In genomic region chr17:42782402-42783061, GRCh38 we compare ENCODE assay signal across 3 cellular contexts.
TF ChIP-seq lines count a peak whose summit lies in the region.

No MANE protein-coding gene starts in this region.

TF ChIP-seq in HCT116, 20 proteins besides CTCF, POLR2A, EP300 and RAD21:
- TF ChIP-seq POLR2AphosphoS5 (IDR thresholded peaks at IDR 0.05; ENCODE audit: low read depth, low read length) (no peak), TCF7L2 (IDR thresholded peaks at IDR 0.05; ENCODE audit: borderline replicate concordance, extremely low read depth, insufficient read depth, insufficient read length) (no peak), YY1 (IDR thresholded peaks at IDR 0.05; ENCODE audit: extremely low read depth, insufficient replicate concordance, low read depth, low read length) (no peak)
- TF ChIP-seq, protein P1, sequence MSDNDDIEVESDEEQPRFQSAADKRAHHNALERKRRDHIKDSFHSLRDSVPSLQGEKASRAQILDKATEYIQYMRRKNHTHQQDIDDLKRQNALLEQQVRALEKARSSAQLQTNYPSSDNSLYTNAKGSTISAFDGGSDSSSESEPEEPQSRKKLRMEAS (IDR thresholded peaks at IDR 0.05), result no peak

TF ChIP-seq in K562, 482 proteins besides CTCF, POLR2A, EP300 and RAD21:
- TF ChIP-seq NCOA6 (IDR thresholded peaks at IDR 0.05) (no peak), ETS1 (conservative IDR thresholded peaks at IDR 0.05; ENCODE audit: control insufficient read depth, low read depth, low read length) (0 out of 2 replicates have a peak, but pooled peaks have one; percentile 20), POLR2G (IDR thresholded peaks at IDR 0.05; ENCODE audit: low read depth, low read length) (peak; percentile 66), MECOM (CRISPR knock-in tag; IDR thresholded peaks at IDR 0.05) (no peak), RBFOX2 (IDR thresholded peaks at IDR 0.05; ENCODE audit: low read depth, low read length) (peak; percentile 34; the same call in 1 of the 2 replicates), ZBTB7A (IDR thresholded peaks at IDR 0.05; ENCODE audit: borderline replicate concordance, control insufficient read depth, low read depth, low read length) (peak; percentile 36; the same call in 1 of the 2 replicates)

TF ChIP-seq in HEK293T, 16 proteins besides CTCF, POLR2A, EP300 and RAD21:
- TF ChIP-seq ZNF384 (IDR thresholded peaks at IDR 0.05) (no peak), HDGF (IDR thresholded peaks at IDR 0.05; ENCODE audit: borderline replicate concordance) (no peak), SP1 (IDR thresholded peaks at IDR 0.05) (no peak), TARDBP (IDR thresholded peaks at IDR 0.05) (no peak), PKNOX1 (IDR thresholded peaks at IDR 0.05) (no peak), ARNT (IDR thresholded peaks at IDR 0.05) (no peak), FOXM1 (IDR thresholded peaks at IDR 0.05; ENCODE audit: borderline replicate concordance) (no peak), L3MBTL2 (conservative IDR thresholded peaks at IDR 0.05) (no peak), CTBP1 (IDR thresholded peaks at IDR 0.05; ENCODE audit: borderline replicate concordance) (no peak), ELF4 (IDR thresholded peaks at IDR 0.05) (no peak), NFRKB (IDR thresholded peaks at IDR 0.05) (no peak), FOXA1 (IDR thresholded peaks at IDR 0.05) (no peak), BHLHE40 (IDR thresholded peaks at IDR 0.05; ENCODE audit: borderline replicate concordance) (no peak)
